Comparison of ENCODE assay signal across 25 cellular contexts in the genomic region with DNA sequence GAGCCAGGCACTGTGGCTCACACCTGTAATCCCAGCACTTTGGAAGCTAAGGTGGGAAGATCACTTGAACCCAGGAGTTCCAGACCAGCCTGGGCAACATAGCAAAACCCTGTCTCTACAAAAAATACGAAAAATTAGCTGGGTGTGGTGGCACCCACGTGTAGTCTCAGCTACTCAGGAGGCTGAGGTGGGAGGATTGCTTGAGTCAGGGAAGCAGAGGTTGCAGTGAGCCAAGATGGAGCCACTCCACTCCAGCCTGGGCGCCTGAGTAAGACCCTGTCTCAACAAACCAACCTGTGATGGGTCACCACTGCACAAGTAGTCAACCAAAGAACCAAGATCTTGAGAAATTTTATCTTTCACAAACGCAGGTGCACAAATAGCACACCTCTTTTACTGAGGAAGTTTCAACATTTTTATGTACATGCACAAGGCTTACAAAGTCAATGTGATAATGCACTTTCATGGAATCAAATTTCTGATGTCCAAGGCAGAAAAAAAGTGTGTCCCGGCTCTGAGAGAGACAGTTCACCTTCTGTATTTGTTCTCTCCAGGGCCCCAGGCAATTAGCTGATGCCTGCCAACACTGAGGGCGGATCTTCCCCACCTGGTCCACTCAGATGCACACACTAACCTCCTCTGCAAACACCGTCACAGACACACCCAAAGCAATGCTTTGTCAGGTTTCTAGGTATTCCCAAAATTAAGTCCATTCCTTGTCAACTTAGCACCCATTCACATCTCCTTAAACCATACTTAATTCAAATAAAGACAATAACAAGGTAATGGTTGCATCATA. TPM values are rescaled to one million over a fixed set of nuclear protein-coding genes. Genes with fewer than 3 reads are reported as not detected.
DNase-seq lines count a peak whose midpoint lies in the region; ATAC-seq and TF ChIP-seq lines count a peak whose summit lies in the region.
"Had no signal": no experiment of that assay in that cellular context is flagged by ENCODE, and none has a peak within 500 bp of the region (broad histone marks: within the 10 kb centered on the region; RNA-seq: fewer than 3 reads in every experiment).

No MANE protein-coding gene starts in this region.

- H3K36me3 ChIP-seq in PC-3 (ENCODE audit: low read depth, low read length), result peaks cover 80% of the 10 kb centered on the region
- H3K36me3 ChIP-seq in right lobe of liver, result peaks cover 0 to 89% (median 59%) of the 10 kb centered on the region in 4 donors
- H3K36me3 ChIP-seq in SK-N-SH (replicated peaks in 1 of 2; ENCODE audit: control insufficient read depth in 1 of 2, insufficient read depth in 2 of 2, low read length in 1 of 2), result peaks cover 26 to 67% of the 10 kb centered on the region in 2 experiments
- H3K36me3 ChIP-seq: breast epithelium had no signal

- POLR2A ChIA-PET in PC-3 (lab: Charles Lee; ENCODE audit: unreplicated experiment), result interaction anchor here (0.6 kb wide), 1 partner anchor 12 kb away, joined by 4 read pairs; a partner anchor contains a TSS
- POLR2A ChIA-PET in SK-N-SH (lab: Yijun Ruan, JAX), result no interaction called here

- ATAC-seq in Right ventricle myocardium inferior, result no peak
- no peak for ATAC-seq in left cardiac atrium
- peak; percentile 92 for ATAC-seq in PC-3
- peak in 1 of 4 donors; percentile 23 for ATAC-seq in right lobe of liver
- ATAC-seq: natural killer cell had no signal

- intact Hi-C loops in Right ventricle myocardium inferior (cut with DNase I) (loop anchor here (5.0 kb wide), 1 partner anchor 113 kb away; no protein-coding TSS in a partner anchor), left cardiac atrium (cut with DNase I) (no loop called here), PC-3 (cut with micrococcal nuclease) (loop anchor here (2.0 kb wide), 1 partner anchor 120 kb away; no protein-coding TSS in a partner anchor), right lobe of liver (cut with DNase I) (loop anchor here in 1 of 2 donors (10.0 kb wide), 1 partner anchor 350 kb away; no protein-coding TSS in a partner anchor)

- H4K20me1 ChIP-seq in PC-3 (ENCODE audit: low read length), result no peaks in the 10 kb centered on the region
- H4K20me1 ChIP-seq in SK-N-SH (ENCODE audit: insufficient read depth), result no peaks in the 10 kb centered on the region

- TF ChIP-seq RAD21 in SK-N-SH (IDR thresholded peaks at IDR 0.05; ENCODE audit: low read length), result no peak

- H3F3A ChIP-seq in PC-3 (ENCODE audit: low read length, unreplicated experiment) (peaks cover 3% of the 10 kb centered on the region), SK-N-SH (replicated peaks; ENCODE audit: insufficient read depth) (no peaks in the 10 kb centered on the region)

- in situ Hi-C loops in G401 (cut with HindIII; ENCODE audit: low sequenced_read_pairs), result no loop called here

- peaks cover 21% of the 10 kb centered on the region for H3K4me1 ChIP-seq in PC-3 (ENCODE audit: insufficient read depth, low read length)
- H3K4me1 ChIP-seq in right lobe of liver, result peaks cover 0 to 78% (median 37%) of the 10 kb centered on the region in 4 donors
- H3K4me1 ChIP-seq in SK-N-SH (ENCODE audit: control insufficient read depth in 1 of 2, insufficient read depth in 2 of 2, low read depth in 1 of 2, low read length in 1 of 2), result no peaks in the 10 kb centered on the region
- H3K4me1 ChIP-seq: breast epithelium had no signal

- H3K4me2 ChIP-seq in PC-3 (ENCODE audit: low read length), result peak overlapping the region; percentile 32
- no peak overlapping the region for H3K4me2 ChIP-seq in SK-N-SH

- no peak overlapping the region for H3K4me3 ChIP-seq in PC-3 (ENCODE audit: low read length)
- peak overlapping the region in 1 of 3 donors; percentile 27 for H3K4me3 ChIP-seq in right lobe of liver
- no peak overlapping the region for H3K4me3 ChIP-seq in SK-N-SH (ENCODE audit: low read depth in 2 of 2, low read length in 1 of 2)
- H3K4me3 ChIP-seq: breast epithelium, spleen had no signal

- TF ChIP-seq POLR2A in right lobe of liver (IDR thresholded peaks at IDR 0.05), result no peak

- H3K9me3 ChIP-seq in PC-3 (ENCODE audit: low read length) (no peaks in the 10 kb centered on the region), right lobe of liver (no peaks in the 10 kb centered on the region), SK-N-SH (no peaks in the 10 kb centered on the region)
- H3K9me3 ChIP-seq: breast epithelium, spleen had no signal

- WGBS in right lobe of liver (ENCODE audit: insufficient coverage, low coverage, low lambda C conversion rate, missing lambda C conversion rate), result 44% methylated on average over 6 of the region's 7 CpGs
- 93% methylated on average over 7 of the region's 7 CpGs for WGBS in SK-N-SH (ENCODE audit: low lambda C conversion rate)

- no TSS peak for BruUV-seq in PC-3 (replicated peaks; lab: Mats Ljungman, UMichigan)

- no peak for TF ChIP-seq CTCF in PC-3 (conservative IDR thresholded peaks at IDR 0.05; ENCODE audit: low read depth, low read length)
- TF ChIP-seq CTCF in right lobe of liver (IDR thresholded peaks at IDR 0.05), result no peak
- TF ChIP-seq CTCF in SK-N-SH (IDR thresholded peaks at IDR 0.05), result no peak

- H3K27me3 ChIP-seq in PC-3 (ENCODE audit: low read length) (no peaks in the 10 kb centered on the region), right lobe of liver (no peaks in the 10 kb centered on the region), SK-N-SH (ENCODE audit: insufficient read depth) (no peaks in the 10 kb centered on the region)
- H3K27me3 ChIP-seq: breast epithelium, spleen had no signal

- H3K27ac ChIP-seq in PC-3 (ENCODE audit: low read length) (peak overlapping the region; percentile 71), right lobe of liver (peak overlapping the region in 1 of 3 donors; percentile 90), SK-N-SH (ENCODE audit: low read depth in 2 of 2, low read length in 1 of 2) (no peak overlapping the region)
- H3K27ac ChIP-seq: breast epithelium, epithelial cell of prostate, spleen, WERI-Rb-1 had no signal

- no peak overlapping the region for H2AFZ ChIP-seq in PC-3 (ENCODE audit: low read length)
- H2AFZ ChIP-seq in SK-N-SH (ENCODE audit: low read depth), result no peak overlapping the region

- CTCF ChIA-PET in PC-3 (lab: Charles Lee) (interaction anchor here (1.1 kb wide), 1 partner anchor 9 kb away, joined by 3 read pairs; no protein-coding TSS in a partner anchor), SK-N-SH (lab: Yijun Ruan, JAX) (no interaction called here)

- no peaks in the 10 kb centered on the region for H3K9me2 ChIP-seq in PC-3 (replicated peaks; ENCODE audit: low read length)
- H3K9me2 ChIP-seq in SK-N-SH, result no peaks in the 10 kb centered on the region

- TF ChIP-seq EP300 in SK-N-SH (IDR thresholded peaks at IDR 0.05; ENCODE audit: borderline replicate concordance in 1 of 2, low read depth in 1 of 2, low read length in 1 of 2), result no peak

- DNase-seq in Right ventricle myocardium inferior (ENCODE audit: missing footprints), result peak; percentile 27
- DNase-seq in left cardiac atrium, result no peak
- DNase-seq in PC-3, result peak; percentile 82
- DNase-seq in right lobe of liver, result peak; percentile 2 to 61 (median 52)
- DNase-seq in SK-N-SH, result no peak
- no peak for DNase-seq in G401 (ENCODE audit: low spot score)
- no peak for DNase-seq in T-helper 9 cell
- DNase-seq: activated CD4-positive, alpha-beta T cell treated with anti-CD3 and anti-CD28 coated beads, Interleukin-2, amount 10 ng/mL, durations not matched to agents 7 days and 5 days; islet precursor cell; KBM-7; MM.1S; natural killer cell; NCI-H1417 treated with DMSO at 0.1 percent for 48 hours; NCI-H446; NCI-H82; retina; spleen; stimulated activated CD4-positive, alpha-beta T cell treated with anti-CD3 and anti-CD28 coated beads, Interleukin-2, amount 100 ng/mL, for 48 hours; SW 1271; T1000; trophoblast cell; WERI-Rb-1 had no signal

- H3K79me2 ChIP-seq in PC-3 (ENCODE audit: low read length), result 0 out of 2 replicates have a peak, but pooled peaks cover 2% of the 10 kb centered on the region
- H3K79me2 ChIP-seq in SK-N-SH (ENCODE audit: insufficient read depth), result no peaks in the 10 kb centered on the region

- no peak overlapping the region for H3K9ac ChIP-seq in PC-3 (ENCODE audit: low read length)
- H3K9ac ChIP-seq in SK-N-SH, result no peak overlapping the region

TF ChIP-seq in SK-N-SH, 30 proteins besides CTCF, POLR2A, EP300 and RAD21 (continues in another document):
- TF ChIP-seq YY1 (IDR thresholded peaks at IDR 0.05; ENCODE audit: low read depth), result no peak
- TF ChIP-seq MEF2A (IDR thresholded peaks at IDR 0.05; ENCODE audit: borderline replicate concordance, low read depth), result no peak
- TF ChIP-seq JUND (IDR thresholded peaks at IDR 0.05), result no peak

RNA-seq across cellular contexts. Expression of a gene that starts 12.4 kb away (rescaled TPM):
- total RNA-seq in Right ventricle myocardium inferior, result 116 TPM
- 10 to 100 TPM; 73.8 to 80.8 TPM for total RNA-seq in left cardiac atrium
- total RNA-seq in PC-3 (2014; rRNA removed), result 76.4 and 94.5 TPM in 2 replicates
- total RNA-seq in right lobe of liver, result 100 to 1,000 TPM; 192 to 441 (median 309) TPM
- polyA plus RNA-seq in SK-N-SH (2012; rRNA removed), result 86.4 and 101 TPM in 2 replicates
- 60.4 and 61.4 TPM in 2 replicates for polyA plus RNA-seq in SK-N-SH (2012; cell fraction: cytosol; rRNA removed)
- 220 and 261 TPM in 2 replicates for polyA plus RNA-seq in SK-N-SH (2012; cell fraction: nucleus; rRNA removed)
- 52.7 and 58.6 TPM in 2 replicates for total RNA-seq in G401 (2014; rRNA removed; shearing (Covaris generic))

RNA-seq across cellular contexts. Expression of a gene that starts 13.9 kb away (rescaled TPM):
- total RNA-seq in Right ventricle myocardium inferior (8.8 TPM), left cardiac atrium (10 to 100 TPM; 10.8 to 19.0 TPM), PC-3 (2014; rRNA removed) (17.7 and 19.1 TPM in 2 replicates), right lobe of liver (10 to 100 TPM; 24.3 to 57.3 (median 37.0) TPM)
- 24.0 and 26.9 TPM in 2 replicates for polyA plus RNA-seq in SK-N-SH (2012; rRNA removed)
- polyA plus RNA-seq in SK-N-SH (2012; cell fraction: cytosol; rRNA removed), result 22.7 and 23.9 TPM in 2 replicates
- 34.1 and 42.3 TPM in 2 replicates for polyA plus RNA-seq in SK-N-SH (2012; cell fraction: nucleus; rRNA removed)
- total RNA-seq in G401 (2014; rRNA removed; shearing (Covaris generic)), result 0.06 TPM in 1 of 2 replicates, not detected in the other
- total RNA-seq: HT1080 had no signal

RNA-seq across cellular contexts. Expression of a gene that starts 40.8 kb away (rescaled TPM):
- 24.6 TPM for total RNA-seq in Right ventricle myocardium inferior
- total RNA-seq in left cardiac atrium, result 10 to 100 TPM; 21.4 to 35.2 TPM
- 42.2 and 47.7 TPM in 2 replicates for total RNA-seq in PC-3 (2014; rRNA removed)
- 10 to 100 TPM; 12.0 to 20.3 (median 15.2) TPM for total RNA-seq in right lobe of liver
- 22.3 and 31.9 TPM in 2 replicates for polyA plus RNA-seq in SK-N-SH (2012; rRNA removed)
- polyA plus RNA-seq in SK-N-SH (2012; cell fraction: cytosol; rRNA removed), result 28.5 and 30.6 TPM in 2 replicates
- 17.1 and 30.4 TPM in 2 replicates for polyA plus RNA-seq in SK-N-SH (2012; cell fraction: nucleus; rRNA removed)
- total RNA-seq in G401 (2014; rRNA removed; shearing (Covaris generic)), result 24.5 and 28.9 TPM in 2 replicates

Comparison
In these comparisons a context has a peak if more than half of its experiments do, and no peak if none do; other contexts are left out.
1. DNase-seq: peak in Right ventricle myocardium inferior (single experiment), PC-3 (single experiment) and right lobe of liver (3 of 3); none in left cardiac atrium (single experiment), SK-N-SH (single experiment), G401 (single experiment) and T-helper 9 cell (single experiment).
2. intact Hi-C loops: an anchor here in Right ventricle myocardium inferior (5.0 kb wide) and PC-3 (2.0 kb wide); none called in left cardiac atrium.